18 cellular contexts compared by ENCODE assay signal in the genomic region with DNA sequence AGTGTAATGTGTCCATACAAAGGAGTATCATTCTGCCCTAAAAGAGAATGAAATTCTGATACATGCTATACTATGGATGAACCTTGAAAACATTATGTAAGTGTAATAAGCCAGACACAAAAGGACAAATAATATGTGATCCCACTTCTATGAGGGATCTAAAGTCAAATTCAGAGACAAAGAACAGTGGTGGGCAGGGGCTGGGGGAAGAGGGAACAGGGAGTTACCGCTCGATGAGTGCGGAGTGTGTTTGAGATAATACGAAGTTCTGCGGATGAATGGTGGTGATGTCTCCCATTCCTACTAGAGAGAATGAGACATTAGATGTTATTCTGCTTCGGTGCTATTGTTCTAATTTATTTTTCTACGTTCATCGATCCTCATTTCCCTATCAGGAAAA.
"Had no signal": no experiment of that assay in that cellular context is flagged by ENCODE, and none has a peak within 500 bp of the region (broad histone marks: within the 10 kb centered on the region; RNA-seq: fewer than 3 reads in every experiment).

No MANE protein-coding gene starts in this region.

- H3K4me3 ChIP-seq: colonic mucosa, left ventricle myocardium inferior, lung, sigmoid colon, skin epidermis had no signal

- H3K27me3 Mint-ChIP-seq: type B pancreatic cell had no signal

- H3K27ac Mint-ChIP-seq: type B pancreatic cell had no signal

- ATAC-seq: foreskin keratinocyte, left cardiac atrium had no signal

- H3K27ac ChIP-seq: colonic mucosa, foreskin keratinocyte, left ventricle myocardium inferior, sigmoid colon, skin epidermis had no signal

- H3K27me3 ChIP-seq: colonic mucosa, foreskin keratinocyte, sigmoid colon had no signal

- H3K4me1 ChIP-seq: colonic mucosa, foreskin keratinocyte, left ventricle myocardium inferior, sigmoid colon had no signal

- H3K9me3 Mint-ChIP-seq: nephron, type B pancreatic cell had no signal

- H3K4me3 Mint-ChIP-seq: nephron, type B pancreatic cell had no signal

- DNase-seq: colonic mucosa; dermis blood vessel endothelial cell; foreskin keratinocyte; kidney; left cardiac atrium; left ventricle myocardium inferior; mesenchymal stem cell; midbrain; posterior cingulate gyrus; sigmoid colon; stimulated activated CD4-positive, alpha-beta T cell treated with anti-CD3 and anti-CD28 coated beads, Interleukin-2, amount 100 ng/mL, for 24 hours; stimulated activated CD4-positive, alpha-beta T cell treated with anti-CD3 and anti-CD28 coated beads, Interleukin-4, amount 100 ng/mL, for 4 hours; stimulated activated naive CD4-positive, alpha-beta T cell treated with Interleukin-2 at 50 U/mL for 16 hours had no signal

- FAIRE-seq: kidney, urothelium cell line had no signal

- H3K36me3 ChIP-seq: colonic mucosa had no signal

- H3K9me3 ChIP-seq: colonic mucosa, left ventricle myocardium inferior, sigmoid colon had no signal

- H3K4me1 Mint-ChIP-seq: nephron had no signal
